1 cellular context compared by ENCODE assay signal in genomic region chr15:63197626-63198025, GRCh38.
TF ChIP-seq lines count a peak whose summit lies in the region.

No MANE protein-coding gene starts in this region.

TF ChIP-seq in IMR-90, 13 proteins besides CTCF, POLR2A, EP300 and RAD21:
- no peak for TF ChIP-seq CEBPB (IDR thresholded peaks at IDR 0.05; ENCODE audit: low read depth, low read length)
- TF ChIP-seq NFE2L2 (IDR thresholded peaks at IDR 0.05; ENCODE audit: low read depth, low read length), result no peak
- TF ChIP-seq RCOR1 (IDR thresholded peaks at IDR 0.05; ENCODE audit: insufficient replicate concordance, low read length), result no peak
- no peak for TF ChIP-seq RFX5 (IDR thresholded peaks at IDR 0.05; ENCODE audit: low read depth, low read length)
